ENCODE assay signal across 2 cellular contexts in genomic region chr10:13136651-13137050, GRCh38.
TF ChIP-seq lines count a peak whose summit lies in the region.

No MANE protein-coding gene starts in this region.

TF ChIP-seq in GM12891, 5 proteins besides CTCF, POLR2A, EP300 and RAD21:
- TF ChIP-seq POU2F2 (IDR thresholded peaks at IDR 0.05; ENCODE audit: low read depth, low read length) (no peak), PAX5 (IDR thresholded peaks at IDR 0.05; ENCODE audit: insufficient read depth, low read length, severe bottlenecking) (no peak)

TF ChIP-seq in IMR-90, 13 proteins besides CTCF, POLR2A, EP300 and RAD21:
- TF ChIP-seq ELK1 (IDR thresholded peaks at IDR 0.05; ENCODE audit: borderline replicate concordance, low read depth, low read length) (no peak), NFE2L2 (IDR thresholded peaks at IDR 0.05; ENCODE audit: low read depth, low read length) (no peak), MAZ (IDR thresholded peaks at IDR 0.05; ENCODE audit: borderline replicate concordance, low read depth, low read length) (no peak), BHLHE40 (IDR thresholded peaks at IDR 0.05; ENCODE audit: low read depth, low read length) (no peak), MXI1 (IDR thresholded peaks at IDR 0.05; ENCODE audit: borderline replicate concordance, low read depth, low read length) (no peak), CEBPB (IDR thresholded peaks at IDR 0.05; ENCODE audit: low read depth, low read length) (peak; percentile 52; the same call in 1 of the 2 replicates)
TF ChIP-seq in IMR-90: peak in this region for 1.
